Comparison of ENCODE assay signal across 1 cellular context in the genomic region with DNA sequence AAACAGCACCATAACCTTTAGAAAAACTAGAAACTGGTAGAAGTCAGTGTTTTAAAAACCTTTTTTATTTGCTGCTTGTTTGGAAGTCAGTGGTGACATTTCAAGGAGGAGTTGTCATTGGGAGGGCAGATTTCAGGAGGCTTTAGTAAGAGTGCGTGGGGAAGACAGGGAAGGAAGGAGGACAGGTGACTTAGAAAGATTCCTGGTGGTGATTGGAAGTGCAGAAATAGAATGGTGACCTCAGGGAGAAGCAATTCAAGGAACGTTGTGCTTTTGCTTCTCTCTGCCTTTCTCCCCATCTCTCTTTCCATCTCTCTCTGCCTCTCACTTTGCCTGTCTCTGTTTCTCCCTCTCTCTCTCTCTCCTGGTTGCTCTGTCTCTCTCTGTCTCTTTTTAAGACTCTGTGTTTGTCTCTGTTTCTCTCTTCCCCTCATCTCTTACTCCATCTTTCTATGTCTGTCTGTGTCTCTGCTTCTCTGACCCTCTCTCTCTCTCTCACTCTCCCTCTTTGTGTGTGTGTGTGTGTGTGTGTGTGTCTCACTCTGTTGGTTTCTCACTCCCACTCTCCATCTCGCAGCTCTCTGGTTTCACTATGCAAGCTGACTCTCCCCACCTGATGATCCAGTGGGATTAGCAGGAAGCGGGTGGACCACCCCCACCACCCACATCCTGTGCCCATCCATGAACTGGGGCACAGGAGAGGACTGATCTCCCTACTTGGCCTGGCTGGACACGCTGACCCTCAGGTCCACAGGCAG.
TF ChIP-seq lines count a peak whose summit lies in the region.

No MANE protein-coding gene starts in this region.

TF ChIP-seq in IMR-90, 13 proteins besides CTCF, POLR2A, EP300 and RAD21:
- TF ChIP-seq FOS (IDR thresholded peaks at IDR 0.05; ENCODE audit: low read depth, low read length), result no peak
- no peak for TF ChIP-seq CEBPB (IDR thresholded peaks at IDR 0.05; ENCODE audit: low read depth, low read length)
- TF ChIP-seq, protein P1, sequence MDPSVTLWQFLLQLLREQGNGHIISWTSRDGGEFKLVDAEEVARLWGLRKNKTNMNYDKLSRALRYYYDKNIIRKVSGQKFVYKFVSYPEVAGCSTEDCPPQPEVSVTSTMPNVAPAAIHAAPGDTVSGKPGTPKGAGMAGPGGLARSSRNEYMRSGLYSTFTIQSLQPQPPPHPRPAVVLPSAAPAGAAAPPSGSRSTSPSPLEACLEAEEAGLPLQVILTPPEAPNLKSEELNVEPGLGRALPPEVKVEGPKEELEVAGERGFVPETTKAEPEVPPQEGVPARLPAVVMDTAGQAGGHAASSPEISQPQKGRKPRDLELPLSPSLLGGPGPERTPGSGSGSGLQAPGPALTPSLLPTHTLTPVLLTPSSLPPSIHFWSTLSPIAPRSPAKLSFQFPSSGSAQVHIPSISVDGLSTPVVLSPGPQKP (IDR thresholded peaks at IDR 0.05; ENCODE audit: borderline replicate concordance, low read depth, low read length), result no peak
- no peak for TF ChIP-seq MXI1 (IDR thresholded peaks at IDR 0.05; ENCODE audit: borderline replicate concordance, low read depth, low read length)
- TF ChIP-seq MAZ (IDR thresholded peaks at IDR 0.05; ENCODE audit: borderline replicate concordance, low read depth, low read length), result no peak
- TF ChIP-seq, protein P2, sequence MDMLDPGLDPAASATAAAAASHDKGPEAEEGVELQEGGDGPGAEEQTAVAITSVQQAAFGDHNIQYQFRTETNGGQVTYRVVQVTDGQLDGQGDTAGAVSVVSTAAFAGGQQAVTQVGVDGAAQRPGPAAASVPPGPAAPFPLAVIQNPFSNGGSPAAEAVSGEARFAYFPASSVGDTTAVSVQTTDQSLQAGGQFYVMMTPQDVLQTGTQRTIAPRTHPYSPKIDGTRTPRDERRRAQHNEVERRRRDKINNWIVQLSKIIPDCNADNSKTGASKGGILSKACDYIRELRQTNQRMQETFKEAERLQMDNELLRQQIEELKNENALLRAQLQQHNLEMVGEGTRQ (IDR thresholded peaks at IDR 0.05; ENCODE audit: low read depth, low read length), result no peak
- no peak for TF ChIP-seq SMC3 (IDR thresholded peaks at IDR 0.05; ENCODE audit: low read depth, low read length)
- TF ChIP-seq MAFK (IDR thresholded peaks at IDR 0.05; ENCODE audit: low read depth, low read length), result no peak
- no peak for TF ChIP-seq RCOR1 (IDR thresholded peaks at IDR 0.05; ENCODE audit: insufficient replicate concordance, low read length)
- TF ChIP-seq BHLHE40 (IDR thresholded peaks at IDR 0.05; ENCODE audit: low read depth, low read length), result no peak
- no peak for TF ChIP-seq NFE2L2 (IDR thresholded peaks at IDR 0.05; ENCODE audit: low read depth, low read length)
- TF ChIP-seq CHD1 (IDR thresholded peaks at IDR 0.05; ENCODE audit: low read depth, low read length), result no peak
- no peak for TF ChIP-seq RFX5 (IDR thresholded peaks at IDR 0.05; ENCODE audit: low read depth, low read length)
